ENCODE assay signal across 8 cellular contexts in the genomic region with DNA sequence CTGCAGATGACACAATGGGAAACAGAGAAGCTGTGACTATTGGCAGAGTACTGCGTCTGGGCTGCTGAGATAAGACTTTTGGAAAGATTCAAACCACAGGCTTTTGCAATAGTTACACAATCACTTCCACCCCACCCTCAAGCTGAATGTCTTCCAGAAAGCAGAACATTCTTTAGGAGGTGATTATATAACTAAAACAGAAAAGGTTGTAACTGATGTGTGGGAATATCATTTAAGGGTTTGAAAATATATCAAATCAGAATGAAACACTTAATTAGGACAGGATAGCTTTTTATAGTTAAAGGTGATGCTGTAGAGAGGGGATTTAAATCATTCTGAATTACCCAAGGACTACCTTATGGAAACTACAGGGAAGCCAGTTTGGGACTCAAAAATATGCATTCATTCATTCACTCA.
DNase-seq lines count a peak whose midpoint lies in the region; TF ChIP-seq lines count a peak whose summit lies in the region.

No MANE protein-coding gene starts in this region.

- H3K79me2 ChIP-seq in parathyroid adenoma = no peaks in the 10 kb centered on the region

- H3K9me3 Mint-ChIP-seq in progenitor cell of endocrine pancreas (ENCODE audit: low read depth) = peaks cover 7% of the 10 kb centered on the region

- H3K27ac Mint-ChIP-seq in progenitor cell of endocrine pancreas = no peak overlapping the region

- H3K27me3 ChIP-seq in parathyroid adenoma (ENCODE audit: control insufficient read depth, insufficient read depth, low read length) = no peaks in the 10 kb centered on the region

- TF ChIP-seq CTCF in fibroblast of pulmonary artery (IDR thresholded peaks at IDR 0.05; ENCODE audit: low read length, missing control alignments) (no peak), parathyroid adenoma (IDR thresholded peaks at IDR 0.05) (no peak), progenitor cell of endocrine pancreas (IDR thresholded peaks at IDR 0.05; ENCODE audit: unreplicated experiment) (no peak)

- H3K4me2 ChIP-seq in parathyroid adenoma (ENCODE audit: low read length) = no peak overlapping the region

- peak; percentile 47 for DNase-seq in ELF-1 (ENCODE audit: low read depth, low spot score)
- DNase-seq in SIG-M5 treated with dmso at 0.1 percent for 504 hours (lab: John Stamatoyannopoulos, UW; ENCODE audit: unreplicated experiment) = peak; percentile 99
- DNase-seq in fibroblast of pulmonary artery (ENCODE audit: low read depth) = peak; percentile 99
- no peak for DNase-seq in progenitor cell of endocrine pancreas (ENCODE audit: low spot score, unreplicated experiment)
- DNase-seq in NCI-H1105 treated with DMSO at 0.1 percent for 48 hours (lab: John Stamatoyannopoulos, UW) = no peak
- no peak for DNase-seq in T-helper 1 cell
- DNase-seq in ACHN = no peak

- H3K9me3 ChIP-seq in parathyroid adenoma (ENCODE audit: control insufficient read depth, low read length) = no peaks in the 10 kb centered on the region

- H3K4me3 ChIP-seq in fibroblast of pulmonary artery (replicated peaks; ENCODE audit: low read depth, low read length) (no peak overlapping the region), parathyroid adenoma (ENCODE audit: low read depth, low read length) (no peak overlapping the region)

- in situ Hi-C loops in ACHN (cut with HindIII; ENCODE audit: low pct_ligation_motif_present, low pct_unique_long_range_greater_than_20kb, low sequenced_read_pairs) = no loop called here

- no peaks in the 10 kb centered on the region for H3K4me1 Mint-ChIP-seq in progenitor cell of endocrine pancreas (ENCODE audit: low read depth)

- no peak overlapping the region for H3K4me3 Mint-ChIP-seq in progenitor cell of endocrine pancreas (ENCODE audit: low read depth)

- H3K27ac ChIP-seq in parathyroid adenoma = peak overlapping the region; percentile 33

- H3K4me1 ChIP-seq in parathyroid adenoma = no peaks in the 10 kb centered on the region

- no peak overlapping the region for H3K9ac ChIP-seq in parathyroid adenoma

- peaks cover 2% of the 10 kb centered on the region for H3K27me3 Mint-ChIP-seq in progenitor cell of endocrine pancreas

- H3K36me3 ChIP-seq in parathyroid adenoma (ENCODE audit: control insufficient read depth, insufficient read depth, low read length) = no peaks in the 10 kb centered on the region

- H2AFZ ChIP-seq in parathyroid adenoma = no peak overlapping the region

- H3K36me3 Mint-ChIP-seq in progenitor cell of endocrine pancreas (ENCODE audit: insufficient read depth) = no peaks in the 10 kb centered on the region

Comparison
In these comparisons a context has a peak if more than half of its experiments do, and no peak if none do; other contexts are left out.
1. DNase-seq: peak in ELF-1 (single experiment), SIG-M5 treated with dmso at 0.1 percent for 504 hours (single experiment) and fibroblast of pulmonary artery (single experiment); none in progenitor cell of endocrine pancreas (single experiment), NCI-H1105 treated with DMSO at 0.1 percent for 48 hours (single experiment), T-helper 1 cell (0 of 5) and ACHN (single experiment).